1 cellular context compared by ENCODE assay signal in the genomic region with DNA sequence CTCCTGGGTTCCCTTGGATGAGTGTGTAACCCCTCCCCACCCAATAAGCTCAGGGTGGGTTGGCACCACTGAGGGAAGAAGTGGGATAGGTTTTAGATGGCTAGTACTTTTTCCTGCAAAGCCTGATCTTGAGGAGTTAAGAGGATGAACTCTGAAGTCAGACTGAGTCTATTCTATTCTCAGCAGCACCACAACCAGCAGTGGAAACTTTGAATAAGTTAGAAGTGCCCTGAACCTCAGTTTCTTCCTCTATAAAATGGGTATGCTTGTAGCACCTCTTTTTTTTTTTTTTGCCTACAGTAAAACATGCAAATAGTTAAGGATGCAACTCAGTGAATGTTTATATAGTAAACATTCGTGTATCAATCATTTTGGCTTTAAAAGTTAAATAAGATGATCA.
TF ChIP-seq lines count a peak whose summit lies in the region.

No MANE protein-coding gene starts in this region.

TF ChIP-seq in K562, 482 proteins besides CTCF, POLR2A, EP300 and RAD21:
- TF ChIP-seq, protein P1, sequence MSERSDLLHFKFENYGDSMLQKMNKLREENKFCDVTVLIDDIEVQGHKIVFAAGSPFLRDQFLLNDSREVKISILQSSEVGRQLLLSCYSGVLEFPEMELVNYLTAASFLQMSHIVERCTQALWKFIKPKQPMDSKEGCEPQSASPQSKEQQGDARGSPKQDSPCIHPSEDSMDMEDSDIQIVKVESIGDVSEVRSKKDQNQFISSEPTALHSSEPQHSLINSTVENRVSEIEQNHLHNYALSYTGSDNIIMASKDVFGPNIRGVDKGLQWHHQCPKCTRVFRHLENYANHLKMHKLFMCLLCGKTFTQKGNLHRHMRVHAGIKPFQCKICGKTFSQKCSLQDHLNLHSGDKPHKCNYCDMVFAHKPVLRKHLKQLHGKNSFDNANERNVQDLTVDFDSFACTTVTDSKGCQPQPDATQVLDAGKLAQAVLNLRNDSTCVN (CRISPR knock-in tag; IDR thresholded peaks at IDR 0.05): no peak
- peak; percentile 77 for TF ChIP-seq RBM25 (IDR thresholded peaks at IDR 0.05; ENCODE audit: low read depth, low read length, severe bottlenecking)
- TF ChIP-seq BCOR (IDR thresholded peaks at IDR 0.05): peak; percentile 27; the same call in 1 of the 2 replicates
